2 cellular contexts compared by ENCODE assay signal in genomic region chr20:61268024-61268423, GRCh38.
A peak's percentile ranks its signal among the peaks of the same experiment; 100 is the strongest.
TF ChIP-seq lines count a peak whose summit lies in the region.

No MANE protein-coding gene starts in this region.

TF ChIP-seq in PFSK-1, 5 proteins besides CTCF, POLR2A, EP300 and RAD21 (continued from another document):
- TF ChIP-seq REST (IDR thresholded peaks at IDR 0.05; ENCODE audit: insufficient read depth in 1 of 2, low read depth in 2 of 2, low read length in 2 of 2) (no peak), TAF1 (IDR thresholded peaks at IDR 0.05; ENCODE audit: borderline replicate concordance, insufficient read depth, low read length) (peak; percentile 6; the same call in 1 of the 2 replicates)

TF ChIP-seq in SK-N-SH, 30 proteins besides CTCF, POLR2A, EP300 and RAD21 (continued from another document):
- TF ChIP-seq, protein P1, sequence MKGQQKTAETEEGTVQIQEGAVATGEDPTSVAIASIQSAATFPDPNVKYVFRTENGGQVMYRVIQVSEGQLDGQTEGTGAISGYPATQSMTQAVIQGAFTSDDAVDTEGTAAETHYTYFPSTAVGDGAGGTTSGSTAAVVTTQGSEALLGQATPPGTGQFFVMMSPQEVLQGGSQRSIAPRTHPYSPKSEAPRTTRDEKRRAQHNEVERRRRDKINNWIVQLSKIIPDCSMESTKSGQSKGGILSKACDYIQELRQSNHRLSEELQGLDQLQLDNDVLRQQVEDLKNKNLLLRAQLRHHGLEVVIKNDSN (IDR thresholded peaks at IDR 0.05; ENCODE audit: borderline replicate concordance, low read depth), result no peak
- TF ChIP-seq TAF1 (IDR thresholded peaks at IDR 0.05; ENCODE audit: borderline replicate concordance, low read depth, low read length) (no peak), RCOR1 (IDR thresholded peaks at IDR 0.05; ENCODE audit: low read length) (no peak)
